In genomic region chr6:27293436-27294152, GRCh38 we compare ENCODE assay signal across 11 cellular contexts. TPM values are rescaled to one million over a fixed set of nuclear protein-coding genes. Genes with fewer than 3 reads are reported as not detected.
DNase-seq lines count a peak whose midpoint lies in the region; ATAC-seq and TF ChIP-seq lines count a peak whose summit lies in the region.
"Had no signal": no experiment of that assay in that cellular context is flagged by ENCODE, and none has a peak within 500 bp of the region (broad histone marks: within the 10 kb centered on the region; RNA-seq: fewer than 3 reads in every experiment).

No MANE protein-coding gene starts in this region.

- H3K4me1 Mint-ChIP-seq in Caco-2 (ENCODE audit: low read depth, unreplicated experiment) (peaks cover 22% of the 10 kb centered on the region), T-helper 17 cell (no peaks in the 10 kb centered on the region)
- peaks cover 5 to 6% of the 10 kb centered on the region in 2 donors for H3K4me1 Mint-ChIP-seq in effector memory CD8-positive, alpha-beta T cell (ENCODE audit: low read depth in 2 of 2)

- H3K27me3 ChIP-seq in Caco-2 (replicated peaks; ENCODE audit: control insufficient read depth, insufficient read depth, low read length) (no peaks in the 10 kb centered on the region), iPS-15b (ENCODE audit: control insufficient read depth, insufficient read depth, low read length) (peaks cover 66% of the 10 kb centered on the region), WERI-Rb-1 (ENCODE audit: insufficient read depth, low read depth, severe bottlenecking) (peaks cover 99% of the 10 kb centered on the region), gastrocnemius medialis (peaks cover 80 to 95% (median 88%) of the 10 kb centered on the region in 3 donors)

- no peak for TF ChIP-seq CTCF in Caco-2 (IDR thresholded peaks at IDR 0.05; ENCODE audit: insufficient read depth in 1 of 2, low read depth in 1 of 2, low read length in 1 of 2, severe bottlenecking in 1 of 2, unreplicated experiment in 1 of 2)
- no peak for TF ChIP-seq CTCF in WERI-Rb-1 (IDR thresholded peaks at IDR 0.05; ENCODE audit: low read depth, low read length)
- TF ChIP-seq CTCF in gastrocnemius medialis (IDR thresholded peaks at IDR 0.05 in 4 of 5, conservative IDR thresholded peaks at IDR 0.05 in 1 of 5), result no peak

- H3K36me3 Mint-ChIP-seq in Caco-2 (ENCODE audit: insufficient read depth, unreplicated experiment) (peaks cover 34% of the 10 kb centered on the region), T-helper 17 cell (ENCODE audit: low read depth) (peaks cover 2% of the 10 kb centered on the region)
- H3K36me3 Mint-ChIP-seq in effector memory CD8-positive, alpha-beta T cell (ENCODE audit: insufficient read depth), result peaks cover 38% of the 10 kb centered on the region

- no peaks in the 10 kb centered on the region for H3K9me3 ChIP-seq in Caco-2
- H3K9me3 ChIP-seq in T-helper 17 cell (ENCODE audit: control insufficient read depth, low read length, poor library complexity, severe bottlenecking), result peaks cover 29% of the 10 kb centered on the region
- no peaks in the 10 kb centered on the region for H3K9me3 ChIP-seq in iPS-15b (ENCODE audit: control insufficient read depth, insufficient read depth, low read length)
- peaks cover 69% of the 10 kb centered on the region for H3K9me3 ChIP-seq in WERI-Rb-1 (ENCODE audit: severe bottlenecking)
- H3K9me3 ChIP-seq in gastrocnemius medialis, result peaks cover 0 to 5% (median 0%) of the 10 kb centered on the region in 3 donors

- intact Hi-C loops in Caco-2 (cut with micrococcal nuclease; ENCODE audit: unreplicated experiment) (loop anchor here (2.0 kb wide), 2 partner anchors 57 to 185 kb away; no protein-coding TSS in a partner anchor), gastrocnemius medialis (cut with DNase I; ENCODE audit: low total_unique reads) (no loop called here)

- H3K4me3 ChIP-seq in Caco-2 (ENCODE audit: low read depth, low read length) (peak overlapping the region; percentile 41), iPS-15b (ENCODE audit: low read depth, low read length) (peak overlapping the region; percentile 48), WERI-Rb-1 (ENCODE audit: low read depth, low read length) (no peak overlapping the region), gastrocnemius medialis (no peak overlapping the region)

- no TSS peak for BruUV-seq in Caco-2 (replicated peaks; lab: Mats Ljungman, UMichigan)

- H3K4me3 Mint-ChIP-seq in Caco-2 (ENCODE audit: unreplicated experiment), result peak overlapping the region; percentile 97
- H3K4me3 Mint-ChIP-seq in T-helper 17 cell, result peak overlapping the region; percentile 8
- H3K4me3 Mint-ChIP-seq in effector memory CD8-positive, alpha-beta T cell, result no peak overlapping the region

- H3K27ac Mint-ChIP-seq in Caco-2 (ENCODE audit: unreplicated experiment), result peak overlapping the region; percentile 54
- peak overlapping the region; percentile 32 for H3K27ac Mint-ChIP-seq in T-helper 17 cell
- H3K27ac Mint-ChIP-seq in effector memory CD8-positive, alpha-beta T cell, result no peak overlapping the region

- in situ Hi-C loops in gastrocnemius medialis (cut with MboI; ENCODE audit: low sequenced_read_pairs in 4 of 4), result no loop called here

- POLR2A ChIA-PET in Caco-2 (lab: Charles Lee), result interaction anchor here (0.9 kb wide), 1 partner anchor 42 kb away, joined by 4 read pairs; no protein-coding TSS in a partner anchor

- no peaks in the 10 kb centered on the region for H3K9me3 Mint-ChIP-seq in Caco-2 (ENCODE audit: unreplicated experiment)
- peaks cover 15 to 35% of the 10 kb centered on the region in 2 donors for H3K9me3 Mint-ChIP-seq in effector memory CD8-positive, alpha-beta T cell

- DNase-seq in Caco-2, result peak; percentile 44 to 73
- peak; percentile 87 for DNase-seq in HT-29 (ENCODE audit: low spot score)
- DNase-seq in T-helper 17 cell, result no peak
- DNase-seq in WERI-Rb-1, result no peak
- no peak for DNase-seq in activated T-cell treated with anti-CD3 and anti-CD28 coated beads for 4 hours
- DNase-seq in gastrocnemius medialis, result no peak
- DNase-seq in effector memory CD8-positive, alpha-beta T cell, result no peak
- DNase-seq: caudate nucleus, midbrain had no signal

- no peak for TF ChIP-seq POLR2A in gastrocnemius medialis (IDR thresholded peaks at IDR 0.05)

- CTCF ChIA-PET in Caco-2 (lab: Charles Lee), result interaction anchor here (0.6 kb wide), 1 partner anchor 230 kb away, joined by 3 read pairs; no protein-coding TSS in a partner anchor

- ATAC-seq in T-helper 17 cell (no peak), gastrocnemius medialis (no peak)
- ATAC-seq in effector memory CD8-positive, alpha-beta T cell (replicated peaks), result no peak

- H3K36me3 ChIP-seq in Caco-2 (ENCODE audit: control insufficient read depth, insufficient read depth, low read length), result no peaks in the 10 kb centered on the region
- no peaks in the 10 kb centered on the region for H3K36me3 ChIP-seq in iPS-15b (ENCODE audit: control insufficient read depth, insufficient read depth, low read length)
- no peaks in the 10 kb centered on the region for H3K36me3 ChIP-seq in WERI-Rb-1
- H3K36me3 ChIP-seq in gastrocnemius medialis, result no peaks in the 10 kb centered on the region

- H3K27ac ChIP-seq in WERI-Rb-1 (no peak overlapping the region), gastrocnemius medialis (no peak overlapping the region)
- H3K27ac ChIP-seq: VCaP had no signal

- no peak overlapping the region for H3K9ac ChIP-seq in iPS-15b (ENCODE audit: low read depth, low read length)

- H3K27me3 Mint-ChIP-seq in Caco-2 (ENCODE audit: insufficient read depth, unreplicated experiment), result peaks cover 9% of the 10 kb centered on the region
- H3K27me3 Mint-ChIP-seq in T-helper 17 cell, result peaks cover 60% of the 10 kb centered on the region
- H3K27me3 Mint-ChIP-seq in effector memory CD8-positive, alpha-beta T cell, result peaks cover 89 to 95% of the 10 kb centered on the region in 2 donors

- H3K4me1 ChIP-seq in Caco-2, result peaks cover 9% of the 10 kb centered on the region; the same call in 1 of the 2 replicates
- peaks cover 3% of the 10 kb centered on the region for H3K4me1 ChIP-seq in iPS-15b (ENCODE audit: control insufficient read depth, insufficient read depth, low read length)
- H3K4me1 ChIP-seq in gastrocnemius medialis, result no peaks in the 10 kb centered on the region

RNA-seq across cellular contexts. Expression of gene POM121L2, which starts 18.5 kb away (rescaled TPM):
- total RNA-seq in Caco-2 (2022) (not detected in 2 replicates), T-helper 17 cell (not detected), gastrocnemius medialis (not detected)
- total RNA-seq in HT-29 (2014; rRNA removed; shearing (Covaris generic)), result not detected in 2 replicates

RNA-seq across cellular contexts. Expression of gene PRSS16, which starts 46.1 kb away (rescaled TPM):
- 16.4 and 16.5 TPM in 2 replicates for total RNA-seq in Caco-2 (2022)
- total RNA-seq in HT-29 (2014; rRNA removed; shearing (Covaris generic)), result 3.9 and 6.0 TPM in 2 replicates
- 1 to 10 TPM in 1 of 2 donors, under 1 TPM in 1; 0.80 to 2.0 TPM for total RNA-seq in T-helper 17 cell
- total RNA-seq in gastrocnemius medialis, result not detected

Comparison
In these comparisons a context has a peak if more than half of its experiments do, and no peak if none do; other contexts are left out.
1. DNase-seq: peak in Caco-2 (2 of 2) and HT-29 (single experiment); none in T-helper 17 cell (0 of 3), WERI-Rb-1 (single experiment), activated T-cell treated with anti-CD3 and anti-CD28 coated beads for 4 hours (single experiment), gastrocnemius medialis (0 of 2) and effector memory CD8-positive, alpha-beta T cell (0 of 3).
2. H3K4me3 ChIP-seq: peak in Caco-2 (single experiment) and iPS-15b (single experiment); none in WERI-Rb-1 (single experiment) and gastrocnemius medialis (0 of 4).
3. H3K27ac Mint-ChIP-seq: peak in Caco-2 (single experiment) and T-helper 17 cell (single experiment); none in effector memory CD8-positive, alpha-beta T cell (0 of 2).
4. H3K4me3 Mint-ChIP-seq: peak in Caco-2 (single experiment) and T-helper 17 cell (single experiment); none in effector memory CD8-positive, alpha-beta T cell (0 of 2).